In genomic region chr17:8133398-8133797, GRCh38 we compare ENCODE assay signal across 1 cellular context.
TF ChIP-seq lines count a peak whose summit lies in the region.

No MANE protein-coding gene starts in this region.

TF ChIP-seq in HepG2, 621 proteins besides CTCF, POLR2A, EP300 and RAD21 (continued from another document):
- peak; percentile 38 for TF ChIP-seq ZNF687 (CRISPR knock-in tag; IDR thresholded peaks at IDR 0.05)
- TF ChIP-seq MYPOP (CRISPR knock-in tag; IDR thresholded peaks at IDR 0.05) = no peak
- no peak for TF ChIP-seq EED (CRISPR knock-in tag; IDR thresholded peaks at IDR 0.05)
- TF ChIP-seq ZBTB14 (CRISPR knock-in tag; IDR thresholded peaks at IDR 0.05) = no peak
